1 cellular context compared by ENCODE assay signal in the genomic region with DNA sequence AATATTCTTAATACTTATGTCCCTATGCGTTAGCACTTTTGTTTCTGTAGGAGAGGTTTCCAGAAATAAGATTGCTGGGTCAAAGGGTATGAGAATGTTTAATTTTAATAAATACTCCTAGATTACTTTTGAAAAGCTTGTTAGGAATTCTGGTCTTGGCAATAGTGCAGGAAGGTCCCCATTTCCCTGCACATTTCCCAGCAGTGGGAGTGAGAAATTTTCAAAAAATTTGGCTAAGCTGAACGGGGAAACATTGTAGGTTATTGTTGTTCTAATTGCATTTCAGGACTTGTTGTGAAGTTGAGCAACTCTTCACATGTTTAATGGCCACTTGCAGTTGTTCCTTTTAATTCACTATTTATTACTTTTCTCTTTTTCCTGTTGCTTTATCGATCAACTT.
TF ChIP-seq lines count a peak whose summit lies in the region.

No MANE protein-coding gene starts in this region.

TF ChIP-seq in endothelial cell of umbilical vein, 7 proteins besides CTCF, POLR2A, EP300 and RAD21:
- TF ChIP-seq EZH2 (IDR thresholded peaks at IDR 0.05; ENCODE audit: borderline replicate concordance, low read depth, low read length, severe bottlenecking) (no peak), POLR2AphosphoS5 (IDR thresholded peaks at IDR 0.05; ENCODE audit: insufficient read depth, low read depth, low read length) (no peak), FOS (IDR thresholded peaks at IDR 0.05; ENCODE audit: borderline replicate concordance, insufficient read depth, low read length) (no peak), JUN (IDR thresholded peaks at IDR 0.05; ENCODE audit: borderline replicate concordance, insufficient read depth, insufficient read length, low read depth) (no peak), GATA2 (IDR thresholded peaks at IDR 0.05; ENCODE audit: insufficient read depth, insufficient read length, low read depth, low read length) (no peak), MYC (IDR thresholded peaks at IDR 0.05; ENCODE audit: low read depth, low read length) (no peak)
- TF ChIP-seq, protein P1, sequence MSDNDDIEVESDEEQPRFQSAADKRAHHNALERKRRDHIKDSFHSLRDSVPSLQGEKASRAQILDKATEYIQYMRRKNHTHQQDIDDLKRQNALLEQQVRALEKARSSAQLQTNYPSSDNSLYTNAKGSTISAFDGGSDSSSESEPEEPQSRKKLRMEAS (IDR thresholded peaks at IDR 0.05; ENCODE audit: insufficient read depth, insufficient read length), result no peak
TF ChIP-seq in endothelial cell of umbilical vein: peak in this region for 0.
